8 cellular contexts compared by ENCODE assay signal in genomic region chr9:74773886-74774479, GRCh38.
DNase-seq lines count a peak whose midpoint lies in the region; ATAC-seq lines count a peak whose summit lies in the region.

No MANE protein-coding gene starts in this region.

- intact Hi-C loops in left cardiac atrium (cut with DNase I) = loop anchor here (5.0 to 10.0 kb wide), 2 partner anchors 298 to 301 kb away; no protein-coding TSS in a partner anchor

- peak; percentile 38 for DNase-seq in DMS153 (lab: John Stamatoyannopoulos, UW)
- peak; percentile 82 for DNase-seq in NAMALWA (ENCODE audit: low spot score)
- peak; percentile 31 to 65 (median 51) for DNase-seq in T-helper 1 cell
- DNase-seq in amniotic epithelial cell (ENCODE audit: low read depth) = peak; percentile 60
- DNase-seq in left cardiac atrium = peak; percentile 79
- DNase-seq in renal cortical epithelial cell (ENCODE audit: low read depth) = peak; percentile 65

- peak; percentile 43 for ATAC-seq in GM21786 (IDR thresholded peaks at IDR 0.05; ENCODE audit: unreplicated experiment)
- ATAC-seq in left cardiac atrium = peak; percentile 65 to 72
- no peak for ATAC-seq in GM21619 (IDR thresholded peaks at IDR 0.05; ENCODE audit: unreplicated experiment)
